11 cellular contexts compared by ENCODE assay signal in the genomic region with DNA sequence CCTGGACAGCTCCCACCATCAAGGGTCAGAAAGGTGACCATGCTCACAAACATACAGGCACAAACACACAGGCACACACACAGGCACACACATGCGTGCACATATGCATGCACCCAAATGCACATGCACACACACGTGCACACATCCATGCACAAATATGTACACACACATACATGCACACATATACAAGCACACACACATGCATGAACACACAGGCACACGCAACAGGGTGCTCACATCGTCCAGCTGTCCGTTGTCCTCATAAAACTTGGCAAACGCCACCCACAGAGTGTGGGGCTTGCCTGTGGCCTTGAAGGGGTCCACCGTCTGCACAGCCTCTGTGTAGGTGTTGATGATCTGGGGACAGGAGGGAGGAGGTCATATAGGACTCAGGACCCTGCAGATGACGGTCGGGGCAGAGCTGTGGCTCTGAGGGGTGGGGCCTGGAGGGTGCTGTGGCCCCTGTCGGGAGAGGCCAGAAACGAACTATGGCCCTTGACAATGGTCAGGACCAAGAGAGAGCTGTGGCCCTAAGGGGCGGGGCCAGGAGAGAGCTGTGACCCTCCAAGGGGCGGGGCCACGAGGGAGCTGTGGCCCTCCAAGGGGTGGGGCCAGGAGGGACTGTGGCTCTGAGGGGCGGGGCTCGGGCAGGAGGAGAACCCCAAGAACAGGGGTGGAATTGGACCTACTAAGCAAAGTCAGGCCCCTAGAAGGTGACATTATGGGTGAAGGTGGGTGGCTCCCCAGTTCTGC. TPM values are rescaled to one million over a fixed set of nuclear protein-coding genes. Genes with fewer than 3 reads are reported as not detected.
DNase-seq lines count a peak whose midpoint lies in the region; ATAC-seq, FAIRE-seq and TF ChIP-seq lines count a peak whose summit lies in the region.
"Had no signal": no experiment of that assay in that cellular context is flagged by ENCODE, and none has a peak within 500 bp of the region (broad histone marks: within the 10 kb centered on the region; RNA-seq: fewer than 3 reads in every experiment).

No MANE protein-coding gene starts in this region.

- H3K9me3 Mint-ChIP-seq in activated naive CD8-positive, alpha-beta T cell treated with anti-CD3 and anti-CD28 coated beads for 36 hours = no peaks in the 10 kb centered on the region

- H3K27ac Mint-ChIP-seq in activated naive CD8-positive, alpha-beta T cell treated with anti-CD3 and anti-CD28 coated beads for 36 hours = no peak overlapping the region
- H3K27ac Mint-ChIP-seq: B cell had no signal

- ATAC-seq in GM21360 (IDR thresholded peaks at IDR 0.05; ENCODE audit: unreplicated experiment) = no peak

- FAIRE-seq in GM12891 (lab: Jason Lieb, UNC) = peak; percentile 31

- no peak overlapping the region for H3K4me3 Mint-ChIP-seq in activated naive CD8-positive, alpha-beta T cell treated with anti-CD3 and anti-CD28 coated beads for 36 hours
- H3K4me3 Mint-ChIP-seq: B cell had no signal

- peaks cover 12% of the 10 kb centered on the region for H3K36me3 Mint-ChIP-seq in activated naive CD8-positive, alpha-beta T cell treated with anti-CD3 and anti-CD28 coated beads for 36 hours

- peaks cover 3% of the 10 kb centered on the region for H3K4me1 Mint-ChIP-seq in activated naive CD8-positive, alpha-beta T cell treated with anti-CD3 and anti-CD28 coated beads for 36 hours

- no peak for TF ChIP-seq POLR2A in GM12891 (IDR thresholded peaks at IDR 0.05; ENCODE audit: low read depth, low read length)

- DNase-seq in GM12891 (ENCODE audit: insufficient read length, low spot score) = no peak
- peak; percentile 33 for DNase-seq in activated naive CD8-positive, alpha-beta T cell treated with anti-CD3 and anti-CD28 coated beads for 36 hours
- DNase-seq in NCI-H345 (lab: John Stamatoyannopoulos, UW) = no peak
- DNase-seq: activated gamma-delta T cell, mammary epithelial cell, NCI-H1694 treated with DMSO at 0.1 percent for 48 hours, nucleus accumbens had no signal

- H3K27me3 Mint-ChIP-seq in activated naive CD8-positive, alpha-beta T cell treated with anti-CD3 and anti-CD28 coated beads for 36 hours = no peaks in the 10 kb centered on the region
- H3K27me3 Mint-ChIP-seq: B cell had no signal

TF ChIP-seq in GM12891, 5 proteins besides CTCF, POLR2A, EP300 and RAD21:
- TF ChIP-seq PAX5 (IDR thresholded peaks at IDR 0.05; ENCODE audit: insufficient read depth, low read length, severe bottlenecking) (no peak), POLR2AphosphoS5 (IDR thresholded peaks at IDR 0.05; ENCODE audit: low read depth, low read length) (no peak), SPI1 (IDR thresholded peaks at IDR 0.05; ENCODE audit: low read depth, low read length) (no peak), TAF1 (IDR thresholded peaks at IDR 0.05; ENCODE audit: low read depth, low read length) (no peak), POU2F2 (IDR thresholded peaks at IDR 0.05; ENCODE audit: low read depth, low read length) (no peak)

RNA-seq across cellular contexts. Expression of a gene that starts 6.2 kb away (rescaled TPM):
- polyA plus RNA-seq in GM12891 (2012; ENCODE audit: low read depth, missing spikeins) = 30.9 TPM
- 10 to 100 TPM; 44.0 to 45.8 TPM for total RNA-seq in activated naive CD8-positive, alpha-beta T cell treated with anti-CD3 and anti-CD28 coated beads for 36 hours

RNA-seq across cellular contexts. Expression of a gene that starts 6.5 kb away (rescaled TPM):
- polyA plus RNA-seq in GM12891 (2012; ENCODE audit: low read depth, missing spikeins) = 164 TPM
- 10 to 100 TPM; 83.7 to 86.0 TPM for total RNA-seq in activated naive CD8-positive, alpha-beta T cell treated with anti-CD3 and anti-CD28 coated beads for 36 hours

RNA-seq across cellular contexts. Expression of a gene that starts 10.4 kb away (rescaled TPM):
- polyA plus RNA-seq in GM12891 (2012; ENCODE audit: low read depth, missing spikeins) = 1.8 TPM
- total RNA-seq in activated naive CD8-positive, alpha-beta T cell treated with anti-CD3 and anti-CD28 coated beads for 36 hours = 1 to 10 TPM in 1 of 2 experiments, under 1 TPM in 1; 0.99 to 1.4 TPM
- total RNA-seq: Daoy, skeletal muscle tissue had no signal
- polyA plus RNA-seq: mammary epithelial cell had no signal

RNA-seq across cellular contexts. Expression of a gene that starts 13.8 kb away (rescaled TPM):
- 69.1 TPM for polyA plus RNA-seq in GM12891 (2012; ENCODE audit: low read depth, missing spikeins)
- 10 to 100 TPM; 73.3 to 73.5 TPM for total RNA-seq in activated naive CD8-positive, alpha-beta T cell treated with anti-CD3 and anti-CD28 coated beads for 36 hours

RNA-seq across cellular contexts. Expression of a gene that starts 27.4 kb away (rescaled TPM):
- polyA plus RNA-seq in GM12891 (2012; ENCODE audit: low read depth, missing spikeins) = 2.4 TPM
- total RNA-seq in activated naive CD8-positive, alpha-beta T cell treated with anti-CD3 and anti-CD28 coated beads for 36 hours = under 1 TPM; 0.50 to 0.52 TPM
- total RNA-seq: skeletal muscle tissue had no signal
